1 cellular context compared by ENCODE assay signal in genomic region chr3:125367403-125368230, GRCh38.
TF ChIP-seq lines count a peak whose summit lies in the region.

No MANE protein-coding gene starts in this region.

TF ChIP-seq in HepG2, 621 proteins besides CTCF, POLR2A, EP300 and RAD21 (continued from another document):
- no peak for TF ChIP-seq ZNF512 (CRISPR knock-in tag; IDR thresholded peaks at IDR 0.05)
- no peak for TF ChIP-seq ZBTB3 (CRISPR knock-in tag; IDR thresholded peaks at IDR 0.05; ENCODE audit: borderline replicate concordance, low read depth)
- no peak for TF ChIP-seq THRA (CRISPR knock-in tag; IDR thresholded peaks at IDR 0.05; ENCODE audit: borderline replicate concordance)
- no peak for TF ChIP-seq KLF6 (CRISPR knock-in tag; IDR thresholded peaks at IDR 0.05)
- no peak for TF ChIP-seq MTA3 (CRISPR knock-in tag; IDR thresholded peaks at IDR 0.05)
- no peak for TF ChIP-seq SMARCC2 (IDR thresholded peaks at IDR 0.05)
- TF ChIP-seq ZNF468 (CRISPR knock-in tag; IDR thresholded peaks at IDR 0.05) = no peak
- TF ChIP-seq ZNF790 (CRISPR knock-in tag; IDR thresholded peaks at IDR 0.05; ENCODE audit: borderline replicate concordance) = no peak
- no peak for TF ChIP-seq U2AF1 (optimal IDR thresholded peaks at IDR 0.05; ENCODE audit: low read depth, low read length)
- TF ChIP-seq ZNF20 (CRISPR knock-in tag; IDR thresholded peaks at IDR 0.05) = no peak
- TF ChIP-seq FOXJ3 (CRISPR knock-in tag; IDR thresholded peaks at IDR 0.05; ENCODE audit: borderline replicate concordance) = no peak
- TF ChIP-seq RAD51 (IDR thresholded peaks at IDR 0.05; ENCODE audit: borderline replicate concordance) = no peak
- no peak for TF ChIP-seq RCOR2 (CRISPR knock-in tag; IDR thresholded peaks at IDR 0.05)
- no peak for TF ChIP-seq ZNF639 (CRISPR knock-in tag; conservative IDR thresholded peaks at IDR 0.05)
